Comparison of ENCODE assay signal across 18 cellular contexts in genomic region chr2:240933048-240933965, GRCh38. TPM values are rescaled to one million over a fixed set of nuclear protein-coding genes. Genes with fewer than 3 reads are reported as not detected.
DNase-seq lines count a peak whose midpoint lies in the region; ATAC-seq and TF ChIP-seq lines count a peak whose summit lies in the region.
"Had no signal": no experiment of that assay in that cellular context is flagged by ENCODE, and none has a peak within 500 bp of the region (broad histone marks: within the 10 kb centered on the region; RNA-seq: fewer than 3 reads in every experiment).

No MANE protein-coding gene starts in this region.

- H3K4me3 ChIP-seq in left lung (no peak overlapping the region), gastrocnemius medialis (no peak overlapping the region), Caco-2 (ENCODE audit: low read depth, low read length) (no peak overlapping the region)
- H3K4me3 ChIP-seq: K562 had no signal

- in situ Hi-C loops in gastrocnemius medialis (cut with MboI; ENCODE audit: low sequenced_read_pairs in 4 of 4) = no loop called here

- H3K4me1 ChIP-seq in left lung (no peaks in the 10 kb centered on the region), gastrocnemius medialis (no peaks in the 10 kb centered on the region), Caco-2 (no peaks in the 10 kb centered on the region)

- intact Hi-C loops in left lung (cut with DNase I) = no loop called here
- intact Hi-C loops in gastrocnemius medialis (cut with DNase I; ENCODE audit: low total_unique reads) = no loop called here
- intact Hi-C loops in Caco-2 (cut with micrococcal nuclease; ENCODE audit: unreplicated experiment) = no loop called here

- peaks cover 0 to 2% of the 10 kb centered on the region in 2 donors for H3K9me3 ChIP-seq in left lung
- H3K9me3 ChIP-seq in gastrocnemius medialis = peaks cover 0 to 5% (median 0%) of the 10 kb centered on the region in 3 donors
- peaks cover under 1% of the 10 kb centered on the region; the same call in 1 of the 2 replicates for H3K9me3 ChIP-seq in Caco-2

- H3K9me3 Mint-ChIP-seq in WTC11 = peaks cover 5% of the 10 kb centered on the region; the same call in 1 of the 2 replicates
- H3K9me3 Mint-ChIP-seq in Caco-2 (ENCODE audit: unreplicated experiment) = no peaks in the 10 kb centered on the region

- H3K4me3 Mint-ChIP-seq in WTC11 = no peak overlapping the region
- no peak overlapping the region for H3K4me3 Mint-ChIP-seq in Caco-2 (ENCODE audit: unreplicated experiment)
- H3K4me3 Mint-ChIP-seq: T-helper 1 cell treated with Interleukin-12 subunit alpha and Interleukin-12 subunit beta and Interleukin-4 antibody, amounts not matched to agents 30 μg/mL and 1 μg/mL, for 36 hours had no signal

- H3K27ac Mint-ChIP-seq in WTC11 = no peak overlapping the region
- H3K27ac Mint-ChIP-seq in Caco-2 (ENCODE audit: unreplicated experiment) = no peak overlapping the region
- H3K27ac Mint-ChIP-seq: T-helper 1 cell treated with Interleukin-12 subunit alpha and Interleukin-12 subunit beta and Interleukin-4 antibody, amounts not matched to agents 30 μg/mL and 1 μg/mL, for 36 hours had no signal

- H3K36me3 Mint-ChIP-seq in WTC11 (no peaks in the 10 kb centered on the region), Caco-2 (ENCODE audit: insufficient read depth, unreplicated experiment) (no peaks in the 10 kb centered on the region)

- TF ChIP-seq CTCF in WTC11 (IDR thresholded peaks at IDR 0.05) = no peak
- no peak for TF ChIP-seq CTCF in left lung (IDR thresholded peaks at IDR 0.05)
- TF ChIP-seq CTCF in gastrocnemius medialis (IDR thresholded peaks at IDR 0.05 in 4 of 5, conservative IDR thresholded peaks at IDR 0.05 in 1 of 5) = no peak
- no peak for TF ChIP-seq CTCF in Caco-2 (IDR thresholded peaks at IDR 0.05; ENCODE audit: insufficient read depth in 1 of 2, low read depth in 1 of 2, low read length in 1 of 2, severe bottlenecking in 1 of 2, unreplicated experiment in 1 of 2)

- no peak overlapping the region for H3K27ac ChIP-seq in left lung
- no peak overlapping the region for H3K27ac ChIP-seq in gastrocnemius medialis
- H3K27ac ChIP-seq: 22Rv1 had no signal

- TF ChIP-seq POLR2A in gastrocnemius medialis (IDR thresholded peaks at IDR 0.05) = no peak

- H3K4me1 Mint-ChIP-seq in WTC11 = no peaks in the 10 kb centered on the region
- no peaks in the 10 kb centered on the region for H3K4me1 Mint-ChIP-seq in Caco-2 (ENCODE audit: low read depth, unreplicated experiment)

- peak; percentile 28 for DNase-seq in DMS 273 (lab: John Stamatoyannopoulos, UW; ENCODE audit: unreplicated experiment)
- no peak for DNase-seq in DMS 273 treated with DMSO at 0.1 percent for 48 hours (lab: John Stamatoyannopoulos, UW)
- peak; percentile 10 for DNase-seq in WTC11 (ENCODE audit: low spot score)
- peak; percentile 28 to 68 for DNase-seq in left lung
- peak; percentile 1 to 8 for DNase-seq in gastrocnemius medialis
- DNase-seq in HuH-7 (ENCODE audit: low spot score) = no peak
- DNase-seq in Caco-2 = no peak
- DNase-seq: activated CD4-positive, alpha-beta T cell treated with anti-CD3 and anti-CD28 coated beads for 48 hours; activated naive CD4-positive, alpha-beta T cell treated with Interleukin-2 at 50 U/mL for 16 hours; NCI-H510A treated with DMSO at 0.1 percent for 48 hours; stimulated activated naive CD4-positive, alpha-beta T cell treated with Interleukin-2 at 50 U/mL for 16 hours had no signal

- H3K27me3 Mint-ChIP-seq in WTC11 (ENCODE audit: low read depth) (no peaks in the 10 kb centered on the region), Caco-2 (ENCODE audit: insufficient read depth, unreplicated experiment) (peaks cover 4% of the 10 kb centered on the region)

- H3K36me3 ChIP-seq in left lung (no peaks in the 10 kb centered on the region), gastrocnemius medialis (no peaks in the 10 kb centered on the region), Caco-2 (ENCODE audit: control insufficient read depth, insufficient read depth, low read length) (no peaks in the 10 kb centered on the region)

- POLR2A ChIA-PET in WTC11 (lab: Charles Lee) = interaction anchor here (1.0 kb wide), 1 partner anchor 19 kb away, joined by 3 read pairs; no protein-coding TSS in a partner anchor
- POLR2A ChIA-PET in Caco-2 (lab: Charles Lee) = no interaction called here

- H3K27me3 ChIP-seq in left lung (no peaks in the 10 kb centered on the region), gastrocnemius medialis (peaks cover 8 to 33% (median 13%) of the 10 kb centered on the region in 3 donors), Caco-2 (replicated peaks; ENCODE audit: control insufficient read depth, insufficient read depth, low read length) (no peaks in the 10 kb centered on the region)

- ATAC-seq in WTC11 (no peak), left lung (no peak), gastrocnemius medialis (no peak), HG03095 (IDR thresholded peaks at IDR 0.05; ENCODE audit: unreplicated experiment) (no peak)
- ATAC-seq: K562, Panc1 had no signal

- BruUV-seq in Caco-2 (replicated peaks; lab: Mats Ljungman, UMichigan) = no TSS peak

- CTCF ChIA-PET in WTC11 (lab: Charles Lee) = interaction anchor here (0.9 to 2.9 kb wide), 2 partner anchors 19 to 82 kb away, joined by 3 to 11 read pairs; no protein-coding TSS in a partner anchor
- CTCF ChIA-PET in Caco-2 (lab: Charles Lee) = no interaction called here

TF ChIP-seq in WTC11, 78 proteins besides CTCF, POLR2A, EP300 and RAD21 (continues in another document):
- TF ChIP-seq TP53 (CRISPR knock-in tag; IDR thresholded peaks at IDR 0.05) = no peak
- TF ChIP-seq GRHL2 (CRISPR knock-in tag; IDR thresholded peaks at IDR 0.05; ENCODE audit: insufficient replicate concordance, severe bottlenecking) = no peak
- no peak for TF ChIP-seq NR2C2 (CRISPR knock-in tag; IDR thresholded peaks at IDR 0.05)
- no peak for TF ChIP-seq HMGA2 (CRISPR knock-in tag; IDR thresholded peaks at IDR 0.05)
- TF ChIP-seq SOX15 (CRISPR knock-in tag; IDR thresholded peaks at IDR 0.05) = no peak
- TF ChIP-seq ZNF512 (CRISPR knock-in tag; IDR thresholded peaks at IDR 0.05; ENCODE audit: borderline replicate concordance) = no peak
- TF ChIP-seq E2F4 (CRISPR knock-in tag; IDR thresholded peaks at IDR 0.05; ENCODE audit: borderline replicate concordance, low read depth) = no peak
- TF ChIP-seq AFF4 (CRISPR knock-in tag; IDR thresholded peaks at IDR 0.05; ENCODE audit: borderline replicate concordance) = no peak
- no peak for TF ChIP-seq RELA (CRISPR knock-in tag; IDR thresholded peaks at IDR 0.05; ENCODE audit: borderline replicate concordance)
- TF ChIP-seq TEAD4 (CRISPR knock-in tag; IDR thresholded peaks at IDR 0.05) = no peak

RNA-seq across cellular contexts. Expression of gene CROCC2, which starts 27.2 kb away (rescaled TPM):
- total RNA-seq in WTC11 (2021) (not detected in 3 replicates), left lung (1 to 10 TPM in 1 of 2 donors, under 1 TPM in 1; 0.32 to 2.3 TPM), gastrocnemius medialis (under 1 TPM in 1 of 4 donors, not detected in 3; 0.07 TPM), Caco-2 (2022) (not detected in 2 replicates)
- total RNA-seq: bronchial epithelial cell, glomerular endothelial cell, K562 had no signal

RNA-seq across cellular contexts. Expression of gene MAB21L4, which starts 37.4 kb away (rescaled TPM):
- total RNA-seq in WTC11 (2021) (not detected in 3 replicates), left lung (10 to 100 TPM; 20.6 to 35.7 TPM), gastrocnemius medialis (not detected), Caco-2 (2022) (53.1 and 69.9 TPM in 2 replicates)
- total RNA-seq: glomerular endothelial cell, K562 had no signal

Comparison
In these comparisons a context has a peak if more than half of its experiments do, and no peak if none do; other contexts are left out.
1. DNase-seq: peak in DMS 273 (single experiment), WTC11 (single experiment), left lung (2 of 2) and gastrocnemius medialis (2 of 2); none in DMS 273 treated with DMSO at 0.1 percent for 48 hours (single experiment), HuH-7 (single experiment) and Caco-2 (0 of 2).
2. RNA of gene MAB21L4, which starts 37.4 kb away (total RNA-seq): 53.1 to 69.9 TPM in Caco-2 and 20.6 to 35.7 TPM in left lung; not detected in WTC11 and not detected in gastrocnemius medialis; every median in the first group is over 10 times any median in the second.